ENCODE assay signal across 23 cellular contexts in genomic region chr12:100801335-100801734, GRCh38. TPM values are rescaled to one million over a fixed set of nuclear protein-coding genes. Genes with fewer than 3 reads are reported as not detected.
DNase-seq lines count a peak whose midpoint lies in the region; ATAC-seq and TF ChIP-seq lines count a peak whose summit lies in the region.
"Had no signal": no experiment of that assay in that cellular context is flagged by ENCODE, and none has a peak within 500 bp of the region (broad histone marks: within the 10 kb centered on the region; RNA-seq: fewer than 3 reads in every experiment).

No MANE protein-coding gene starts in this region.

- H2BK120ac ChIP-seq in IMR-90 (ENCODE audit: low read depth, low read length) (peak overlapping the region; percentile 99), mesenchymal stem cell (ENCODE audit: low read depth, low read length) (no peak overlapping the region)

- H3K9me3 ChIP-seq in IMR-90 (ENCODE audit: control insufficient read depth, insufficient read depth, low read length) (no peaks in the 10 kb centered on the region), mesenchymal stem cell (ENCODE audit: control insufficient read depth, low read length) (no peaks in the 10 kb centered on the region)

- CTCF ChIA-PET in IMR-90 (lab: Yijun Ruan, JAX) = no interaction called here

- peaks cover 5% of the 10 kb centered on the region; the same call in 1 of the 2 replicates for H3K9me1 ChIP-seq in IMR-90 (ENCODE audit: insufficient read depth, low read length)

- peak overlapping the region; percentile 86 for H2BK20ac ChIP-seq in IMR-90 (ENCODE audit: low read depth, low read length)

- H3K4me3 ChIP-seq in IMR-90 (ENCODE audit: insufficient read depth, low read depth, low read length) (no peak overlapping the region), mesenchymal stem cell (ENCODE audit: insufficient read depth in 1 of 2, low read depth in 1 of 2, low read length in 2 of 2) (no peak overlapping the region)
- H3K4me3 ChIP-seq: GM23248, K562 had no signal

- BruUV-seq in IMR-90 (replicated peaks; lab: Mats Ljungman, UMichigan) = no TSS peak

- H4K20me1 ChIP-seq in IMR-90 (ENCODE audit: insufficient read depth, low read length) = no peaks in the 10 kb centered on the region

- peaks cover 20% of the 10 kb centered on the region for H3K4me1 ChIP-seq in IMR-90 (ENCODE audit: control insufficient read depth, insufficient read depth, low read length)
- no peaks in the 10 kb centered on the region for H3K4me1 ChIP-seq in mesenchymal stem cell (ENCODE audit: control insufficient read depth, insufficient read depth, low read depth, low read length)

- H4K5ac ChIP-seq in IMR-90 (ENCODE audit: low read depth, low read length) = no peak overlapping the region

- H2AK9ac ChIP-seq in IMR-90 (replicated peaks; ENCODE audit: low read depth, low read length, poor library complexity) = peak overlapping the region; percentile 48

- H3K36me3 ChIP-seq in IMR-90 (ENCODE audit: control insufficient read depth, insufficient read depth, low read length) (peaks cover 2% of the 10 kb centered on the region; the same call in 1 of the 2 replicates), mesenchymal stem cell (ENCODE audit: control insufficient read depth in 1 of 2, insufficient read depth in 2 of 2, low read depth in 1 of 2, low read length in 2 of 2) (no peaks in the 10 kb centered on the region)

- no peak for TF ChIP-seq RAD21 in IMR-90 (IDR thresholded peaks at IDR 0.05; ENCODE audit: low read length)

- peak overlapping the region; percentile 78 for H3K4ac ChIP-seq in IMR-90 (ENCODE audit: low read depth, low read length)
- H3K4ac ChIP-seq in mesenchymal stem cell (ENCODE audit: low read depth in 1 of 2, low read length in 2 of 2) = no peak overlapping the region

- no peak overlapping the region for H4K91ac ChIP-seq in IMR-90 (ENCODE audit: insufficient read depth, low read depth, low read length)
- H4K91ac ChIP-seq in mesenchymal stem cell (ENCODE audit: low read length) = peak overlapping the region; percentile 3

- H3K18ac ChIP-seq in IMR-90 (ENCODE audit: low read depth, low read length) = peak overlapping the region; percentile 91
- no peak overlapping the region for H3K18ac ChIP-seq in mesenchymal stem cell (ENCODE audit: low read depth in 1 of 2, low read length in 2 of 2)

- no peak overlapping the region for H2BK12ac ChIP-seq in mesenchymal stem cell (ENCODE audit: low read length in 2 of 2)

- H3K4me2 ChIP-seq in IMR-90 (ENCODE audit: low read depth, low read length) (peak overlapping the region; percentile 3), mesenchymal stem cell (ENCODE audit: low read length, poor library complexity, severe bottlenecking) (no peak overlapping the region)

- in situ Hi-C loops in IMR-90 (cut with MboI; ENCODE audit: low sequenced_read_pairs) = no loop called here
- in situ Hi-C loops in G401 (cut with HindIII; ENCODE audit: low sequenced_read_pairs) = no loop called here

- POLR2A ChIA-PET in IMR-90 (lab: Charles Lee; ENCODE audit: unreplicated experiment) = no interaction called here

- peak; percentile 67 for ATAC-seq in IMR-90 (ENCODE audit: low read depth)
- ATAC-seq: HepG2, K562 had no signal

- peak; percentile 12 for DNase-seq in Daoy (ENCODE audit: low read depth)
- DNase-seq in IMR-90 = peak; percentile 60
- no peak for DNase-seq in caudate nucleus (lab: John Stamatoyannopoulos, UW)
- DNase-seq in mesenchymal stem cell = peak; percentile 81
- DNase-seq in activated CD4-positive, alpha-beta T cell treated with anti-CD3 and anti-CD28 coated beads for 48 hours = no peak
- DNase-seq in stimulated activated CD4-positive, alpha-beta T cell treated with anti-CD3 and anti-CD28 coated beads, Interleukin-2, amount 100 ng/mL, for 24 hours = no peak
- no peak for DNase-seq in cerebellar nuclear complex (lab: John Stamatoyannopoulos, UW)
- DNase-seq in G401 (ENCODE audit: low spot score) = no peak
- DNase-seq: Calu3, DMS79 treated with DMSO at 0.1 percent for 48 hours, GM23248, H9, Kasumi-1, MV-4-11, NCI-H2029, NCI-H446, NCI-H524 treated with DMSO at 0.1 percent for 48 hours, NCI-H82, RPMI8226, SHP77 had no signal

- H3K14ac ChIP-seq in IMR-90 (replicated peaks; ENCODE audit: low read depth, low read length) (no peak overlapping the region), mesenchymal stem cell (ENCODE audit: low read length in 2 of 2) (no peak overlapping the region)

- H2AK5ac ChIP-seq in IMR-90 (ENCODE audit: low read depth, low read length) (0 out of 2 replicates have a peak overlapping the region, but pooled peaks have one; percentile 72), mesenchymal stem cell (ENCODE audit: low read length, severe bottlenecking) (no peak overlapping the region)

- H3K79me1 ChIP-seq in IMR-90 (ENCODE audit: low read depth in 1 of 2, low read length in 2 of 2) (peaks cover 0 to 12% of the 10 kb centered on the region in 2 experiments; a peak in 2 of 4 replicates), mesenchymal stem cell (replicated peaks; ENCODE audit: low read length, poor library complexity, severe bottlenecking) (no peaks in the 10 kb centered on the region)

- no peak for TF ChIP-seq CTCF in IMR-90 (conservative IDR thresholded peaks at IDR 0.05; ENCODE audit: low read depth, low read length)

- H3K23ac ChIP-seq in IMR-90 (ENCODE audit: low read depth, low read length) (0 out of 2 replicates have a peak overlapping the region, but pooled peaks have one; percentile 62), mesenchymal stem cell (ENCODE audit: low read length in 2 of 2) (no peak overlapping the region)

- H2BK5ac ChIP-seq in IMR-90 (ENCODE audit: low read depth, low read length, poor library complexity, severe bottlenecking) (peak overlapping the region; percentile 100), mesenchymal stem cell (ENCODE audit: low read depth, low read length, poor library complexity, severe bottlenecking) (no peak overlapping the region)

- H2BK15ac ChIP-seq in IMR-90 (ENCODE audit: low read depth, low read length) = no peak overlapping the region
- H2BK15ac ChIP-seq in mesenchymal stem cell (ENCODE audit: low read depth, poor library complexity, severe bottlenecking) = no peak overlapping the region

- H3K27me3 ChIP-seq in IMR-90 (ENCODE audit: control insufficient read depth, insufficient read depth, low read length) (no peaks in the 10 kb centered on the region), mesenchymal stem cell (ENCODE audit: control insufficient read depth in 1 of 2, insufficient read depth in 1 of 2, low read length in 2 of 2) (peaks cover 0 to 4% of the 10 kb centered on the region in 2 experiments)

- dilution Hi-C loops in IMR-90 (cut with HindIII; ENCODE audit: low sequenced_read_pairs, unreplicated experiment) = no loop called here

- TF ChIP-seq POLR2A in IMR-90 (IDR thresholded peaks at IDR 0.05; ENCODE audit: low read depth, low read length) = no peak

- peak overlapping the region; percentile 81 to 98; a peak in 3 of 4 replicates for H4K8ac ChIP-seq in IMR-90 (ENCODE audit: low read depth in 2 of 2, low read length in 2 of 2)
- H4K8ac ChIP-seq in mesenchymal stem cell (ENCODE audit: low read length) = no peak overlapping the region

- H2AFZ ChIP-seq in IMR-90 (replicated peaks; ENCODE audit: low read length, poor library complexity) = no peak overlapping the region
- no peak overlapping the region for H2AFZ ChIP-seq in mesenchymal stem cell (ENCODE audit: low read depth, low read length)
- H2AFZ ChIP-seq: GM23248 had no signal

- H3K9ac ChIP-seq in IMR-90 (ENCODE audit: low read depth, low read length) (no peak overlapping the region), mesenchymal stem cell (ENCODE audit: low read length) (no peak overlapping the region)
- H3K9ac ChIP-seq: GM23248 had no signal

- H3K27ac ChIP-seq in IMR-90 (ENCODE audit: insufficient read depth, low read length) (peak overlapping the region; percentile 91), caudate nucleus (ENCODE audit: low read depth, low read length) (peak overlapping the region; percentile 89), mesenchymal stem cell (ENCODE audit: low read length, poor library complexity, severe bottlenecking) (no peak overlapping the region)
- H3K27ac ChIP-seq: GM23248 had no signal

- intact Hi-C loops in IMR-90 (cut with micrococcal nuclease) = loop anchor here (2.0 kb wide), 1 partner anchor 19 kb away; no protein-coding TSS in a partner anchor

- peak overlapping the region; percentile 63; the same call in 1 of the 2 replicates for H3K56ac ChIP-seq in IMR-90 (ENCODE audit: extremely low read depth, insufficient read depth, low read length)

- WGBS in IMR-90 (ENCODE audit: extremely low coverage in 2 of 2, insufficient read length in 1 of 2), 2 experiments = 0% methylated on average over 1 of the region's 1 CpG; no CpG with 5 or more reads in 1 of the 2 experiments
- 1% methylated on average over 1 of the region's 1 CpG for WGBS in mesenchymal stem cell

TF ChIP-seq in IMR-90, 13 proteins besides CTCF, POLR2A, EP300 and RAD21:
- TF ChIP-seq FOS (IDR thresholded peaks at IDR 0.05; ENCODE audit: low read depth, low read length) (0 out of 2 replicates have a peak, but pooled peaks have one; percentile 11), CEBPB (IDR thresholded peaks at IDR 0.05; ENCODE audit: low read depth, low read length) (no peak), BHLHE40 (IDR thresholded peaks at IDR 0.05; ENCODE audit: low read depth, low read length) (0 out of 2 replicates have a peak, but pooled peaks have one; percentile 19)

RNA-seq across cellular contexts. Expression of gene ANO4, which starts 6.8 kb away (rescaled TPM):
- 3.4 and 5.9 TPM in 2 replicates for total RNA-seq in Daoy (2014; rRNA removed; shearing (Covaris generic))
- 7.2 and 10.2 TPM in 2 replicates for total RNA-seq in IMR-90 (2012; rRNA removed)
- 3.2 and 4.7 TPM in 2 replicates for polyA plus RNA-seq in IMR-90 (2012; rRNA removed)
- 1.4 and 1.9 TPM in 2 replicates for polyA plus RNA-seq in IMR-90 (2012; cell fraction: cytosol; rRNA removed)
- 1.1 and 6.1 TPM in 2 replicates for polyA plus RNA-seq in IMR-90 (2012; cell fraction: nucleus; rRNA removed; ENCODE audit: low replicate concordance)
- polyA plus RNA-seq in mesenchymal stem cell (2013, experiment 1 of 2) = 22.1 TPM
- 23.1 TPM for polyA plus RNA-seq in mesenchymal stem cell (2013, experiment 2 of 2)
- not detected in 2 replicates for total RNA-seq in G401 (2014; rRNA removed; shearing (Covaris generic))
- total RNA-seq: A172, HepG2, K562 had no signal
- polyA plus RNA-seq: HepG2, K562 had no signal

Comparison
In these comparisons a context has a peak if more than half of its experiments do, and no peak if none do; other contexts are left out.
1. DNase-seq: peak in Daoy (single experiment), IMR-90 (single experiment) and mesenchymal stem cell (single experiment); none in caudate nucleus (0 of 61), activated CD4-positive, alpha-beta T cell treated with anti-CD3 and anti-CD28 coated beads for 48 hours (single experiment), stimulated activated CD4-positive, alpha-beta T cell treated with anti-CD3 and anti-CD28 coated beads, Interleukin-2, amount 100 ng/mL, for 24 hours (0 of 2), cerebellar nuclear complex (0 of 2) and G401 (single experiment).